ENCODE assay signal across 24 cellular contexts in genomic region chr6:162014069-162014811, GRCh38.
A peak's percentile ranks its signal among the peaks of the same experiment; 100 is the strongest.
DNase-seq lines count a peak whose midpoint lies in the region; ATAC-seq and TF ChIP-seq lines count a peak whose summit lies in the region.
"Had no signal": no experiment of that assay in that cellular context is flagged by ENCODE, and none has a peak within 500 bp of the region (broad histone marks: within the 10 kb centered on the region; RNA-seq: fewer than 3 reads in every experiment).

No MANE protein-coding gene starts in this region.

- H3K9me3 Mint-ChIP-seq in activated naive CD8-positive, alpha-beta T cell treated with anti-CD3 and anti-CD28 coated beads, Interleukin-2, amount 50 U/mL, for 24 hours = peaks cover 26% of the 10 kb centered on the region

- no peaks in the 10 kb centered on the region for H3K36me3 Mint-ChIP-seq in activated naive CD8-positive, alpha-beta T cell treated with anti-CD3 and anti-CD28 coated beads, Interleukin-2, amount 50 U/mL, for 24 hours (ENCODE audit: low read depth)

- no peaks in the 10 kb centered on the region for H3K9me3 ChIP-seq in BE2C
- H3K9me3 ChIP-seq in parathyroid adenoma (ENCODE audit: control insufficient read depth, low read length) = no peaks in the 10 kb centered on the region
- H3K9me3 ChIP-seq in PC-3 (ENCODE audit: low read length) = no peaks in the 10 kb centered on the region
- H3K9me3 ChIP-seq: SJSA1 had no signal

- H3K27ac ChIP-seq in parathyroid adenoma = peak overlapping the region; percentile 30
- no peak overlapping the region for H3K27ac ChIP-seq in PC-3 (ENCODE audit: low read length)
- H3K27ac ChIP-seq: BLaER1 treated with 17β-estradiol and CSF1 and Interleukin-3, amounts not matched to agents 10 nM and 100 nM; PC-9; SJSA1 had no signal

- no peaks in the 10 kb centered on the region for H3K4me1 Mint-ChIP-seq in activated naive CD8-positive, alpha-beta T cell treated with anti-CD3 and anti-CD28 coated beads, Interleukin-2, amount 50 U/mL, for 24 hours

- intact Hi-C loops in PC-3 (cut with micrococcal nuclease) = no loop called here

- H3K79me2 ChIP-seq in parathyroid adenoma (no peaks in the 10 kb centered on the region), PC-3 (ENCODE audit: low read length) (no peaks in the 10 kb centered on the region)

- no peak for ATAC-seq in activated naive CD8-positive, alpha-beta T cell treated with anti-CD3 and anti-CD28 coated beads, Interleukin-2, amount 50 U/mL, for 24 hours
- ATAC-seq in PC-3 = no peak
- ATAC-seq: GM12878, HCT116 had no signal

- H3K4me3 ChIP-seq in BE2C (ENCODE audit: low read depth, low read length) = no peak overlapping the region
- no peak overlapping the region for H3K4me3 ChIP-seq in parathyroid adenoma (ENCODE audit: low read depth, low read length)
- no peak overlapping the region for H3K4me3 ChIP-seq in PC-3 (ENCODE audit: low read length)
- H3K4me3 ChIP-seq: BLaER1 treated with 17β-estradiol and CSF1 and Interleukin-3, amounts not matched to agents 10 nM and 100 nM; GM12878; PC-9; SJSA1 had no signal

- no peaks in the 10 kb centered on the region for H3K36me3 ChIP-seq in BE2C
- no peaks in the 10 kb centered on the region for H3K36me3 ChIP-seq in parathyroid adenoma (ENCODE audit: control insufficient read depth, insufficient read depth, low read length)
- H3K36me3 ChIP-seq in PC-3 (ENCODE audit: low read depth, low read length) = no peaks in the 10 kb centered on the region
- H3K36me3 ChIP-seq: BLaER1 treated with 17β-estradiol and CSF1 and Interleukin-3, amounts not matched to agents 10 nM and 100 nM; SJSA1 had no signal

- DNase-seq in BE2C = peak; percentile 50
- peak; percentile 17 for DNase-seq in HK-2 (ENCODE audit: unreplicated experiment)
- peak; percentile 58 for DNase-seq in left kidney (ENCODE audit: low read depth, low spot score)
- no peak for DNase-seq in activated naive CD8-positive, alpha-beta T cell treated with anti-CD3 and anti-CD28 coated beads, Interleukin-2, amount 50 U/mL, for 24 hours
- no peak for DNase-seq in NCI-H1417 treated with DMSO at 0.1 percent for 48 hours (lab: John Stamatoyannopoulos, UW)
- DNase-seq in PC-3 = no peak
- DNase-seq: CD4-positive, alpha-beta T cell; GDM1; Kasumi-1; NCI-H1092 treated with DMSO at 0.1 percent for 48 hours; NCI-H1436 treated with DMSO at 0.1 percent for 48 hours; NCI-H187 treated with DMSO at 0.1 percent for 48 hours; NCI-H446; NCI-H524 treated with DMSO at 0.1 percent for 48 hours; NCI-H82; NK-92 treated with Interleukin-12 subunit alpha and Interleukin-12 subunit beta, amount 100 ng/mL, for 24 hours; PC-9; Right ventricle myocardium superior; RPMI8226 had no signal

- no peak overlapping the region for H3K4me3 Mint-ChIP-seq in activated naive CD8-positive, alpha-beta T cell treated with anti-CD3 and anti-CD28 coated beads, Interleukin-2, amount 50 U/mL, for 24 hours
- H3K4me3 Mint-ChIP-seq: CD4-positive, alpha-beta T cell had no signal

- no peaks in the 10 kb centered on the region for H3K27me3 Mint-ChIP-seq in activated naive CD8-positive, alpha-beta T cell treated with anti-CD3 and anti-CD28 coated beads, Interleukin-2, amount 50 U/mL, for 24 hours
- H3K27me3 Mint-ChIP-seq: CD4-positive, alpha-beta T cell had no signal

- BruUV-seq in PC-3 (replicated peaks; lab: Mats Ljungman, UMichigan) = no TSS peak

- H3K9me2 ChIP-seq in PC-3 (replicated peaks; ENCODE audit: low read length) = no peaks in the 10 kb centered on the region

- no peak overlapping the region for H3K4me2 ChIP-seq in parathyroid adenoma (ENCODE audit: low read length)
- no peak overlapping the region for H3K4me2 ChIP-seq in PC-3 (ENCODE audit: low read length)
- H3K4me2 ChIP-seq: BLaER1 treated with 17β-estradiol and CSF1 and Interleukin-3, amounts not matched to agents 10 nM and 100 nM; PC-9 had no signal

- no peak for TF ChIP-seq CTCF in BE2C (IDR thresholded peaks at IDR 0.05; ENCODE audit: low read depth, low read length)
- no peak for TF ChIP-seq CTCF in parathyroid adenoma (IDR thresholded peaks at IDR 0.05)
- no peak for TF ChIP-seq CTCF in PC-3 (conservative IDR thresholded peaks at IDR 0.05; ENCODE audit: low read depth, low read length)

- peak overlapping the region; percentile 36 for H2AFZ ChIP-seq in parathyroid adenoma
- no peak overlapping the region for H2AFZ ChIP-seq in PC-3 (ENCODE audit: low read length)
- H2AFZ ChIP-seq: PC-9 had no signal

- no peaks in the 10 kb centered on the region for H4K20me1 ChIP-seq in PC-3 (ENCODE audit: low read length)
- H4K20me1 ChIP-seq: BLaER1 treated with 17β-estradiol and CSF1 and Interleukin-3, amounts not matched to agents 10 nM and 100 nM had no signal

- H3K9ac ChIP-seq in parathyroid adenoma (no peak overlapping the region), PC-3 (ENCODE audit: low read length) (no peak overlapping the region)
- H3K9ac ChIP-seq: BLaER1 treated with 17β-estradiol and CSF1 and Interleukin-3, amounts not matched to agents 10 nM and 100 nM had no signal

- H3K4me1 ChIP-seq in BE2C (no peaks in the 10 kb centered on the region; the same call in 1 of the 2 replicates), parathyroid adenoma (no peaks in the 10 kb centered on the region), PC-3 (ENCODE audit: insufficient read depth, low read length) (no peaks in the 10 kb centered on the region)
- H3K4me1 ChIP-seq: SJSA1 had no signal

- no peaks in the 10 kb centered on the region for H3F3A ChIP-seq in PC-3 (ENCODE audit: low read length, unreplicated experiment)

- CTCF ChIA-PET in PC-3 (lab: Charles Lee) = no interaction called here

- POLR2A ChIA-PET in PC-3 (lab: Charles Lee; ENCODE audit: unreplicated experiment) = no interaction called here

- H3K27me3 ChIP-seq in BE2C = no peaks in the 10 kb centered on the region
- H3K27me3 ChIP-seq in parathyroid adenoma (ENCODE audit: control insufficient read depth, insufficient read depth, low read length) = no peaks in the 10 kb centered on the region
- H3K27me3 ChIP-seq in PC-3 (ENCODE audit: low read length) = 0 out of 2 replicates have a peak, but pooled peaks cover 5% of the 10 kb centered on the region
- H3K27me3 ChIP-seq: BLaER1 treated with 17β-estradiol and CSF1 and Interleukin-3, amounts not matched to agents 10 nM and 100 nM; SJSA1 had no signal

- H3K27ac Mint-ChIP-seq in activated naive CD8-positive, alpha-beta T cell treated with anti-CD3 and anti-CD28 coated beads, Interleukin-2, amount 50 U/mL, for 24 hours = no peak overlapping the region
- H3K27ac Mint-ChIP-seq: CD4-positive, alpha-beta T cell had no signal

Comparison
In these comparisons a context has a peak if more than half of its experiments do, and no peak if none do; other contexts are left out.
1. DNase-seq: peak in BE2C (single experiment), HK-2 (single experiment) and left kidney (single experiment); none in activated naive CD8-positive, alpha-beta T cell treated with anti-CD3 and anti-CD28 coated beads, Interleukin-2, amount 50 U/mL, for 24 hours (single experiment), NCI-H1417 treated with DMSO at 0.1 percent for 48 hours (single experiment) and PC-3 (single experiment).